In genomic region chr9:134550584-134550983, GRCh38 we compare ENCODE assay signal across 26 cellular contexts.
DNase-seq lines count a peak whose midpoint lies in the region; TF ChIP-seq lines count a peak whose summit lies in the region.
"Had no signal": no experiment of that assay in that cellular context is flagged by ENCODE, and none has a peak within 500 bp of the region (broad histone marks: within the 10 kb centered on the region; RNA-seq: fewer than 3 reads in every experiment).

No MANE protein-coding gene starts in this region.

- H3K4me1 ChIP-seq in Loucy (ENCODE audit: insufficient read depth, low read length, poor library complexity, severe bottlenecking) (peaks cover 9% of the 10 kb centered on the region), OCI-LY7 (ENCODE audit: insufficient read depth, low read length, poor library complexity, severe bottlenecking) (no peaks in the 10 kb centered on the region)
- H3K4me1 ChIP-seq: body of pancreas, prostate gland had no signal

- H3K4me3 Mint-ChIP-seq in MCF 10A (ENCODE audit: unreplicated experiment), result no peak overlapping the region
- H3K4me3 Mint-ChIP-seq: CD8-positive, alpha-beta memory T cell; naive B cell; T-helper 17 cell had no signal

- no peaks in the 10 kb centered on the region for H3K27me3 Mint-ChIP-seq in MCF 10A (ENCODE audit: insufficient read depth, unreplicated experiment)

- no peaks in the 10 kb centered on the region for H3K79me2 ChIP-seq in Loucy (ENCODE audit: insufficient read depth, low read length)
- no peaks in the 10 kb centered on the region for H3K79me2 ChIP-seq in OCI-LY7 (ENCODE audit: insufficient read depth, low read depth, low read length)

- no peak overlapping the region for H3K27ac Mint-ChIP-seq in MCF 10A (ENCODE audit: low read depth, unreplicated experiment)
- H3K27ac Mint-ChIP-seq: activated T-helper 2 cell treated with anti-CD3 and anti-CD28 coated beads, Interferon-gamma antibody, Interleukin-2, Interleukin-4, amounts not matched to agents 10 μg/mL and 5 μg/mL and 100 μg/mL, durations not matched to agents 14 hours and 24 hours and 36 hours; CD8-positive, alpha-beta memory T cell; naive B cell; T-helper 17 cell had no signal

- BruUV-seq in OCI-LY7 (replicated peaks; lab: Mats Ljungman, UMichigan) (no TSS peak), MCF 10A (replicated peaks; lab: Mats Ljungman, UMichigan) (no TSS peak)

- H4K20me1 ChIP-seq in Loucy (ENCODE audit: insufficient read depth, low read length, poor library complexity, severe bottlenecking) (no peaks in the 10 kb centered on the region), OCI-LY7 (ENCODE audit: insufficient read depth, low read length) (no peaks in the 10 kb centered on the region)

- TF ChIP-seq CTCF in GM12875 (IDR thresholded peaks at IDR 0.05; ENCODE audit: borderline replicate concordance, insufficient read depth, low read depth, low read length), result 0 out of 2 replicates have a peak, but pooled peaks have one; percentile 4
- peak; percentile 45 for TF ChIP-seq CTCF in Loucy (conservative IDR thresholded peaks at IDR 0.05; ENCODE audit: low read length)
- peak; percentile 7 for TF ChIP-seq CTCF in foreskin fibroblast (IDR thresholded peaks at IDR 0.05; ENCODE audit: low read depth, low read length)
- TF ChIP-seq CTCF in OCI-LY7 (conservative IDR thresholded peaks at IDR 0.05; ENCODE audit: low read length), result no peak
- no peak for TF ChIP-seq CTCF in MCF 10A (IDR thresholded peaks at IDR 0.05; ENCODE audit: unreplicated experiment)

- H3K36me3 Mint-ChIP-seq in MCF 10A (ENCODE audit: insufficient read depth, unreplicated experiment), result no peaks in the 10 kb centered on the region
- H3K36me3 Mint-ChIP-seq: CD8-positive, alpha-beta memory T cell had no signal

- peaks cover 9% of the 10 kb centered on the region for H3K4me1 Mint-ChIP-seq in MCF 10A (ENCODE audit: insufficient read depth, unreplicated experiment)
- H3K4me1 Mint-ChIP-seq: CD8-positive, alpha-beta memory T cell; T-helper 17 cell had no signal

- H2AFZ ChIP-seq in Loucy (ENCODE audit: low read length) (no peak overlapping the region), OCI-LY7 (ENCODE audit: low read length) (no peak overlapping the region)

- no peaks in the 10 kb centered on the region for H3K36me3 ChIP-seq in Loucy (ENCODE audit: insufficient read depth, low read length)
- no peaks in the 10 kb centered on the region for H3K36me3 ChIP-seq in OCI-LY7 (ENCODE audit: insufficient read depth, low read length)
- H3K36me3 ChIP-seq: prostate gland, thoracic aorta had no signal

- H3K27me3 ChIP-seq in Loucy (ENCODE audit: insufficient read depth, low read length, poor library complexity, severe bottlenecking), result no peaks in the 10 kb centered on the region
- H3K27me3 ChIP-seq: body of pancreas had no signal

- H3K9ac ChIP-seq in Loucy (ENCODE audit: low read depth, low read length, poor library complexity, severe bottlenecking), result no peak overlapping the region

- H3K9me3 ChIP-seq in Loucy (ENCODE audit: insufficient read depth, low read depth, low read length) (no peaks in the 10 kb centered on the region), OCI-LY7 (ENCODE audit: low read length) (no peaks in the 10 kb centered on the region)
- H3K9me3 ChIP-seq: body of pancreas, prostate gland, thoracic aorta had no signal

- H3F3A ChIP-seq in Loucy (ENCODE audit: low read depth), result no peaks in the 10 kb centered on the region

- CTCF ChIA-PET in OCI-LY7 (lab: Charles Lee; ENCODE audit: unreplicated experiment), result no interaction called here
- CTCF ChIA-PET in MCF 10A (lab: Yijun Ruan, JAX), result no interaction called here

- intact Hi-C loops in posterior vena cava (cut with DNase I) (no loop called here), OCI-LY7 (cut with micrococcal nuclease; ENCODE audit: unreplicated experiment) (no loop called here), MCF 10A (cut with micrococcal nuclease) (no loop called here)

- H3K4me3 ChIP-seq in GM12875 (ENCODE audit: low read depth, low read length), result no peak overlapping the region
- H3K4me3 ChIP-seq in Loucy (ENCODE audit: low read length, poor library complexity, severe bottlenecking), result no peak overlapping the region
- H3K4me3 ChIP-seq in foreskin fibroblast (ENCODE audit: low read depth in 1 of 2, low read length in 2 of 2), result no peak overlapping the region
- no peak overlapping the region for H3K4me3 ChIP-seq in OCI-LY7 (ENCODE audit: low read depth, low read length, poor library complexity, severe bottlenecking)
- H3K4me3 ChIP-seq: body of pancreas, prostate gland, skin epidermis, thoracic aorta had no signal

- H3K27ac ChIP-seq in OCI-LY7 (ENCODE audit: low read depth, low read length, poor library complexity, severe bottlenecking), result no peak overlapping the region
- H3K27ac ChIP-seq: body of pancreas, prostate gland had no signal

- H3K4me2 ChIP-seq in Loucy (ENCODE audit: low read depth, low read length, poor library complexity, severe bottlenecking) (no peak overlapping the region), OCI-LY7 (ENCODE audit: low read length) (no peak overlapping the region)

- no peaks in the 10 kb centered on the region for H3K9me3 Mint-ChIP-seq in MCF 10A (ENCODE audit: unreplicated experiment)
- H3K9me3 Mint-ChIP-seq: activated T-helper 2 cell treated with anti-CD3 and anti-CD28 coated beads, Interferon-gamma antibody, Interleukin-2, Interleukin-4, amounts not matched to agents 10 μg/mL and 5 μg/mL and 100 μg/mL, durations not matched to agents 14 hours and 24 hours and 36 hours had no signal

- POLR2A ChIA-PET in OCI-LY7 (lab: Charles Lee), result no interaction called here
- POLR2A ChIA-PET in MCF 10A (lab: Yijun Ruan, JAX), result no interaction called here

- no peaks in the 10 kb centered on the region for H3K9me2 ChIP-seq in Loucy (replicated peaks; ENCODE audit: low read depth, low read length)
- no peaks in the 10 kb centered on the region for H3K9me2 ChIP-seq in OCI-LY7 (ENCODE audit: insufficient read depth, low read length)

- DNase-seq in foreskin fibroblast (no peak), posterior vena cava (ENCODE audit: low spot score) (peak; percentile 40), occipital lobe (lab: John Stamatoyannopoulos, UW) (no peak), OCI-LY7 (ENCODE audit: low spot score) (no peak), MCF 10A (ENCODE audit: unreplicated experiment) (no peak)
- DNase-seq in activated T-cell treated with anti-CD3 and anti-CD28 coated beads, Interleukin-2, amount 50 U/mL, for 48 hours, result no peak
- DNase-seq: activated CD4-positive, alpha-beta T cell treated with anti-CD3 and anti-CD28 coated beads, Interleukin-2, amount 50 U/mL, for 1 hour; body of pancreas; CD8-positive, alpha-beta memory T cell; DMS53; effector memory CD4-positive, alpha-beta T cell; GF-D8; Karpas-422; naive B cell; NCI-H1092; NCI-H2029 treated with DMSO at 0.1 percent for 48 hours; NCI-H446 treated with DMSO at 0.1 percent for 48 hours; NK-92 treated with Interleukin-12 subunit alpha and Interleukin-12 subunit beta, amount 100 ng/mL, for 24 hours; stimulated activated naive CD4-positive, alpha-beta T cell; T-helper 17 cell had no signal

Comparison
In these comparisons a context has a peak if more than half of its experiments do, and no peak if none do; other contexts are left out.
1. CTCF ChIP-seq: peak in GM12875 (single experiment), Loucy (single experiment) and foreskin fibroblast (single experiment); none in OCI-LY7 (single experiment) and MCF 10A (single experiment).